Comparison of ENCODE assay signal across 18 cellular contexts in genomic region chr10:3054183-3054815, GRCh38. TPM values are rescaled to one million over a fixed set of nuclear protein-coding genes. Genes with fewer than 3 reads are reported as not detected.
DNase-seq lines count a peak whose midpoint lies in the region; ATAC-seq and TF ChIP-seq lines count a peak whose summit lies in the region.
"Had no signal": no experiment of that assay in that cellular context is flagged by ENCODE, and none has a peak within 500 bp of the region (broad histone marks: within the 10 kb centered on the region; RNA-seq: fewer than 3 reads in every experiment).

No MANE protein-coding gene starts in this region.

- H3K4me3 Mint-ChIP-seq in Caco-2 (ENCODE audit: unreplicated experiment) (peak overlapping the region; percentile 41), neural progenitor cell (no peak overlapping the region)
- H3K4me3 Mint-ChIP-seq in activated T-helper 1 cell treated with anti-CD3 and anti-CD28 coated beads, Interleukin-12 subunit alpha, Interleukin-12 subunit beta, Interleukin-2, Interleukin-4 antibody, amounts not matched to agents 30 ng/mL and 10 ng/mL and 1 ng/mL, durations not matched to agents 14 hours and 24 hours and 36 hours = no peak overlapping the region
- H3K4me3 Mint-ChIP-seq: activated naive CD8-positive, alpha-beta T cell; immature natural killer cell; mesothelial cell of epicardium had no signal

- H3K4me2 ChIP-seq in SK-N-SH = peak overlapping the region; percentile 25
- H3K4me2 ChIP-seq in neural progenitor cell = no peak overlapping the region

- CTCF ChIA-PET in Caco-2 (lab: Charles Lee) = no interaction called here
- CTCF ChIA-PET in SK-N-SH (lab: Yijun Ruan, JAX) = interaction anchor here (0.6 to 3.4 kb wide), 5 partner anchors 11 to 900 kb away, joined by 3 to 22 read pairs (median 6); no protein-coding TSS in a partner anchor

- no peaks in the 10 kb centered on the region for H3K36me3 ChIP-seq in Caco-2 (ENCODE audit: control insufficient read depth, insufficient read depth, low read length)
- no peaks in the 10 kb centered on the region for H3K36me3 ChIP-seq in SK-N-SH (replicated peaks in 1 of 2; ENCODE audit: control insufficient read depth in 1 of 2, insufficient read depth in 2 of 2, low read length in 1 of 2)
- no peaks in the 10 kb centered on the region for H3K36me3 ChIP-seq in neural progenitor cell
- no peaks in the 10 kb centered on the region; the same call in 1 of the 2 replicates for H3K36me3 ChIP-seq in MG63

- peaks cover 27% of the 10 kb centered on the region for H3K4me1 Mint-ChIP-seq in Caco-2 (ENCODE audit: low read depth, unreplicated experiment)
- H3K4me1 Mint-ChIP-seq in neural progenitor cell = peaks cover 36% of the 10 kb centered on the region
- H3K4me1 Mint-ChIP-seq in activated T-helper 1 cell treated with anti-CD3 and anti-CD28 coated beads, Interleukin-12 subunit alpha, Interleukin-12 subunit beta, Interleukin-2, Interleukin-4 antibody, amounts not matched to agents 30 ng/mL and 10 ng/mL and 1 ng/mL, durations not matched to agents 14 hours and 24 hours and 36 hours (ENCODE audit: low read depth) = peaks cover 8% of the 10 kb centered on the region

- no peaks in the 10 kb centered on the region for H3K9me3 Mint-ChIP-seq in Caco-2 (ENCODE audit: unreplicated experiment)
- no peaks in the 10 kb centered on the region for H3K9me3 Mint-ChIP-seq in neural progenitor cell
- no peaks in the 10 kb centered on the region for H3K9me3 Mint-ChIP-seq in activated T-helper 1 cell treated with anti-CD3 and anti-CD28 coated beads, Interleukin-12 subunit alpha, Interleukin-12 subunit beta, Interleukin-2, Interleukin-4 antibody, amounts not matched to agents 30 ng/mL and 10 ng/mL and 1 ng/mL, durations not matched to agents 14 hours and 24 hours and 36 hours
- H3K9me3 Mint-ChIP-seq: immature natural killer cell had no signal

- POLR2A ChIA-PET in Caco-2 (lab: Charles Lee) (interaction anchor here (0.5 to 1.4 kb wide), 4 partner anchors 14 to 773 kb away, joined by 3 to 7 read pairs (median 4); partner anchors contain the start of gene PITRM1), SK-N-SH (lab: Yijun Ruan, JAX) (no interaction called here)

- H3K9me2 ChIP-seq in SK-N-SH = no peaks in the 10 kb centered on the region

- no TSS peak for BruUV-seq in Caco-2 (replicated peaks; lab: Mats Ljungman, UMichigan)

- intact Hi-C loops in Caco-2 (cut with micrococcal nuclease; ENCODE audit: unreplicated experiment) = loop anchor here (1.0 kb wide), 1 partner anchor 40 kb away; no protein-coding TSS in a partner anchor
- intact Hi-C loops in activated T-helper 1 cell treated with anti-CD3 and anti-CD28 coated beads, Interleukin-12 subunit alpha, Interleukin-12 subunit beta, Interleukin-2, Interleukin-4 antibody, amounts not matched to agents 30 ng/mL and 10 ng/mL and 1 ng/mL, durations not matched to agents 14 hours and 24 hours and 36 hours (cut with micrococcal nuclease) = no loop called here

- TF ChIP-seq CTCF in Caco-2 (IDR thresholded peaks at IDR 0.05; ENCODE audit: insufficient read depth in 1 of 2, low read depth in 1 of 2, low read length in 1 of 2, severe bottlenecking in 1 of 2, unreplicated experiment in 1 of 2) = no peak
- TF ChIP-seq CTCF in SK-N-SH (IDR thresholded peaks at IDR 0.05) = no peak
- no peak for TF ChIP-seq CTCF in fibroblast of the aortic adventitia (IDR thresholded peaks at IDR 0.05; ENCODE audit: insufficient read depth, low read length)
- TF ChIP-seq CTCF in neural progenitor cell (IDR thresholded peaks at IDR 0.05) = no peak

- H3F3A ChIP-seq in SK-N-SH (replicated peaks; ENCODE audit: insufficient read depth) (no peaks in the 10 kb centered on the region), neural progenitor cell (ENCODE audit: low read depth) (peaks cover 2% of the 10 kb centered on the region)

- no peaks in the 10 kb centered on the region for H3K36me3 Mint-ChIP-seq in Caco-2 (ENCODE audit: insufficient read depth, unreplicated experiment)
- no peaks in the 10 kb centered on the region for H3K36me3 Mint-ChIP-seq in neural progenitor cell
- no peaks in the 10 kb centered on the region for H3K36me3 Mint-ChIP-seq in activated T-helper 1 cell treated with anti-CD3 and anti-CD28 coated beads, Interleukin-12 subunit alpha, Interleukin-12 subunit beta, Interleukin-2, Interleukin-4 antibody, amounts not matched to agents 30 ng/mL and 10 ng/mL and 1 ng/mL, durations not matched to agents 14 hours and 24 hours and 36 hours (ENCODE audit: low read depth)
- H3K36me3 Mint-ChIP-seq: activated naive CD8-positive, alpha-beta T cell; immature natural killer cell; mesothelial cell of epicardium had no signal

- no peaks in the 10 kb centered on the region for H3K27me3 Mint-ChIP-seq in Caco-2 (ENCODE audit: insufficient read depth, unreplicated experiment)
- H3K27me3 Mint-ChIP-seq in neural progenitor cell (ENCODE audit: insufficient read depth, low read depth) = peaks cover 7% of the 10 kb centered on the region
- H3K27me3 Mint-ChIP-seq in activated T-helper 1 cell treated with anti-CD3 and anti-CD28 coated beads, Interleukin-12 subunit alpha, Interleukin-12 subunit beta, Interleukin-2, Interleukin-4 antibody, amounts not matched to agents 30 ng/mL and 10 ng/mL and 1 ng/mL, durations not matched to agents 14 hours and 24 hours and 36 hours (ENCODE audit: insufficient read depth) = peaks cover 31% of the 10 kb centered on the region

- H3K27ac Mint-ChIP-seq in Caco-2 (ENCODE audit: unreplicated experiment) (peak overlapping the region; percentile 80), neural progenitor cell (no peak overlapping the region)
- H3K27ac Mint-ChIP-seq in activated T-helper 1 cell treated with anti-CD3 and anti-CD28 coated beads, Interleukin-12 subunit alpha, Interleukin-12 subunit beta, Interleukin-2, Interleukin-4 antibody, amounts not matched to agents 30 ng/mL and 10 ng/mL and 1 ng/mL, durations not matched to agents 14 hours and 24 hours and 36 hours = no peak overlapping the region
- H3K27ac Mint-ChIP-seq: activated naive CD8-positive, alpha-beta T cell; immature natural killer cell; mesothelial cell of epicardium had no signal

- H3K79me2 ChIP-seq in SK-N-SH (ENCODE audit: insufficient read depth) = no peaks in the 10 kb centered on the region
- no peaks in the 10 kb centered on the region for H3K79me2 ChIP-seq in neural progenitor cell (ENCODE audit: low read depth)
- H3K79me2 ChIP-seq: parathyroid adenoma had no signal

- H3K27me3 ChIP-seq in Caco-2 (replicated peaks; ENCODE audit: control insufficient read depth, insufficient read depth, low read length) (no peaks in the 10 kb centered on the region), SK-N-SH (ENCODE audit: insufficient read depth) (no peaks in the 10 kb centered on the region), neural progenitor cell (no peaks in the 10 kb centered on the region), MG63 (no peaks in the 10 kb centered on the region)

- peaks cover 53% of the 10 kb centered on the region for H3K4me1 ChIP-seq in Caco-2
- H3K4me1 ChIP-seq in SK-N-SH (ENCODE audit: control insufficient read depth in 1 of 2, insufficient read depth in 2 of 2, low read depth in 1 of 2, low read length in 1 of 2) = peaks cover 0 to 12% of the 10 kb centered on the region in 2 experiments; a peak in 1 of 4 replicates
- H3K4me1 ChIP-seq in neural progenitor cell = peaks cover 26% of the 10 kb centered on the region
- H3K4me1 ChIP-seq: parathyroid adenoma had no signal

- H4K20me1 ChIP-seq in SK-N-SH (ENCODE audit: insufficient read depth) (no peaks in the 10 kb centered on the region), neural progenitor cell (ENCODE audit: low read depth) (no peaks in the 10 kb centered on the region)

- ATAC-seq in HG03159 (IDR thresholded peaks at IDR 0.05; ENCODE audit: unreplicated experiment) (no peak), GM21423 (IDR thresholded peaks at IDR 0.05; ENCODE audit: unreplicated experiment) (no peak)
- ATAC-seq: stimulated activated naive CD8-positive, alpha-beta T cell treated with anti-CD3 and anti-CD28 coated beads, Interleukin-15, Interleukin-2, amounts not matched to agents 100 U/mL and 50 U/mL, for 24 hours had no signal

- 75% methylated on average over 6 of the region's 6 CpGs for WGBS in SK-N-SH (ENCODE audit: low lambda C conversion rate)

- TF ChIP-seq RAD21 in SK-N-SH (IDR thresholded peaks at IDR 0.05; ENCODE audit: low read length) = no peak

- H3K27ac ChIP-seq in SK-N-SH (ENCODE audit: low read depth in 2 of 2, low read length in 1 of 2) = peak overlapping the region; percentile 3 to 30; a peak in 2 of 4 replicates
- no peak overlapping the region for H3K27ac ChIP-seq in neural progenitor cell
- H3K27ac ChIP-seq: parathyroid adenoma had no signal

- DNase-seq in Caco-2 = peak; percentile 62 to 82
- DNase-seq in SK-N-SH = no peak
- DNase-seq in fibroblast of the aortic adventitia (ENCODE audit: low read depth) = peak; percentile 16
- DNase-seq in neural progenitor cell (ENCODE audit: low spot score) = no peak
- DNase-seq in activated T-helper 1 cell treated with anti-CD3 and anti-CD28 coated beads, Interleukin-12 subunit alpha, Interleukin-12 subunit beta, Interleukin-2, Interleukin-4 antibody, amounts not matched to agents 30 ng/mL and 10 ng/mL and 1 ng/mL, durations not matched to agents 14 hours and 24 hours and 36 hours (ENCODE audit: low spot score) = no peak
- no peak for DNase-seq in MG63
- DNase-seq: activated CD4-positive, alpha-beta T cell treated with anti-CD3 and anti-CD28 coated beads, Interleukin-2, amount 50 U/mL, for 1 hour; activated T-cell treated with anti-CD3 and anti-CD28 coated beads, Interleukin-2, amount 50 U/mL, for 1 hour; immature natural killer cell; Kasumi-1; NCI-H446; stimulated activated CD4-positive, alpha-beta T cell treated with anti-CD3 and anti-CD28 coated beads, Interleukin-12 subunit alpha, Interleukin-12 subunit beta, amount 100 ng/mL, for 4 hours; stimulated activated naive CD8-positive, alpha-beta T cell treated with anti-CD3 and anti-CD28 coated beads, Interleukin-15, Interleukin-2, amounts not matched to agents 100 U/mL and 50 U/mL, for 24 hours had no signal

- no peak overlapping the region for H3K9ac ChIP-seq in SK-N-SH
- H3K9ac ChIP-seq in neural progenitor cell = no peak overlapping the region
- H3K9ac ChIP-seq: parathyroid adenoma had no signal

- TF ChIP-seq EP300 in SK-N-SH (IDR thresholded peaks at IDR 0.05; ENCODE audit: borderline replicate concordance in 1 of 2, low read depth in 1 of 2, low read length in 1 of 2) = no peak

- H3K4me3 ChIP-seq in Caco-2 (ENCODE audit: low read depth, low read length) (no peak overlapping the region), SK-N-SH (ENCODE audit: low read depth in 2 of 2, low read length in 1 of 2) (no peak overlapping the region), fibroblast of the aortic adventitia (ENCODE audit: low read depth, low read length) (no peak overlapping the region), neural progenitor cell (no peak overlapping the region), MG63 (no peak overlapping the region)

- H2AFZ ChIP-seq in SK-N-SH (ENCODE audit: low read depth) = peak overlapping the region; percentile 57
- peak overlapping the region; percentile 15 for H2AFZ ChIP-seq in neural progenitor cell (replicated peaks)
- H2AFZ ChIP-seq: parathyroid adenoma had no signal

- H3K9me3 ChIP-seq in Caco-2 (no peaks in the 10 kb centered on the region), SK-N-SH (no peaks in the 10 kb centered on the region), neural progenitor cell (ENCODE audit: low read depth) (no peaks in the 10 kb centered on the region), MG63 (no peaks in the 10 kb centered on the region)

RNA-seq across cellular contexts. Expression of gene PFKP, which starts 13.0 kb away (rescaled TPM):
- 218 and 234 TPM in 2 replicates for total RNA-seq in Caco-2 (2022)
- polyA plus RNA-seq in SK-N-SH (2012; rRNA removed) = 143 and 175 TPM in 2 replicates
- 87.4 and 114 TPM in 2 replicates for polyA plus RNA-seq in SK-N-SH (2012; cell fraction: cytosol; rRNA removed)
- polyA plus RNA-seq in SK-N-SH (2012; cell fraction: nucleus; rRNA removed) = 193 and 198 TPM in 2 replicates
- total RNA-seq in fibroblast of the aortic adventitia (ENCODE audit: low replicate concordance) = 39.1 and 111 TPM in 2 replicates
- 55.2 and 71.2 TPM in 2 replicates for total RNA-seq in neural progenitor cell (ENCODE audit: low replicate concordance)
- 264 and 267 TPM in 2 replicates for total RNA-seq in activated T-helper 1 cell treated with anti-CD3 and anti-CD28 coated beads, Interleukin-12 subunit alpha, Interleukin-12 subunit beta, Interleukin-2, Interleukin-4 antibody, amounts not matched to agents 30 ng/mL and 10 ng/mL and 1 ng/mL, durations not matched to agents 14 hours and 24 hours and 36 hours
- total RNA-seq in MG63 (2014; rRNA removed; shearing (Covaris generic); ENCODE audit: low replicate concordance) = 121 and 183 TPM in 2 replicates

Comparison
In these comparisons a context has a peak if more than half of its experiments do, and no peak if none do; other contexts are left out.
1. DNase-seq: peak in Caco-2 (2 of 2) and fibroblast of the aortic adventitia (single experiment); none in SK-N-SH (single experiment), neural progenitor cell (single experiment), activated T-helper 1 cell treated with anti-CD3 and anti-CD28 coated beads, Interleukin-12 subunit alpha, Interleukin-12 subunit beta, Interleukin-2, Interleukin-4 antibody, amounts not matched to agents 30 ng/mL and 10 ng/mL and 1 ng/mL, durations not matched to agents 14 hours and 24 hours and 36 hours (single experiment) and MG63 (single experiment).